Comparison of ENCODE assay signal across 8 cellular contexts in the genomic region with DNA sequence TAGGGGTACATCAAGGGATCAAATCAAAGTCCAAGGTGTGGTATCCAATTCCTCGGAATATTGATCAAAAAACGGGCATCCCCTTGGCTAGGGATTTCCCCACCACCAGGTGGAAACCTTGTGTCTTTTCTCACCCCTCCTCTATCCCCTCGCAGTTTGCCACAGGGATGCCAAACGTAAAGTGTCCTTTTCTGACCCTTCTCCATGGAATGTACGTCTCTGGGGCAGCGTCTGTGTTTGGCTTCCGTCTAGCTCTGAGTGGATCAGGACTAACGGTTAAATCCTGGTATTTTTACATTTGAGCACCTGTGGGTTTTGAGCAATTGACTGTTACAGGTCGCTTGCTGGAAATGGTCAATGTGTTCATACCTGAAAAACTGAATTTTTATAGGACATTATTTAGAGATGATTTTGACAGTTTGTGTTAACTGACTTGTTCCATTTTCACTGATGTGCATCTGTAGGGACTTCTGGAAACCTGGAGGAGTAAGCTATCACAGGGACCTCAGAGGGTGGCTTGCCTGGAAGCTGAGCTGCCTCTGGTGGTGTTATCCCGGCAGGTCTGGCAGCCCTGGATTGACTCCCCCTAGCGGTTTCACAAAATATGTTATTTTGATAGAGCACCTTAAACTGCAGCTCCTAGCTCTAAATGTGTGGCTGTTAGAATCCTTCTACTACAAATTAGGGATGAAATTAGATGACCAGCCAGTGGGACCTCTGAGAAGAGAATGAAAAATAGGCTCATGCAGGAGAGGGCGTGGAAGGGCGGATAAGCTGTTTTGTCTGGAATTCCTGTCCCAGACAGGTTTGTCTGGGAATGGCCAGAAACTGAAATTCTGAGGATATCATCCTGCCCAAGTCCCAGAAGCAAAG. TPM values are rescaled to one million over a fixed set of nuclear protein-coding genes. Genes with fewer than 3 reads are reported as not detected.
DNase-seq lines count a peak whose midpoint lies in the region; ATAC-seq and TF ChIP-seq lines count a peak whose summit lies in the region.

No MANE protein-coding gene starts in this region.

- no peaks in the 10 kb centered on the region for H3K9me3 Mint-ChIP-seq in stimulated activated naive CD8-positive, alpha-beta T cell treated with anti-CD3 and anti-CD28 coated beads, Interleukin-15, Interleukin-2, amounts not matched to agents 100 ng/mL and 50 ng/mL, for 24 hours

- peak overlapping the region; percentile 2 for H3K4me3 Mint-ChIP-seq in stimulated activated naive CD8-positive, alpha-beta T cell treated with anti-CD3 and anti-CD28 coated beads, Interleukin-15, Interleukin-2, amounts not matched to agents 100 ng/mL and 50 ng/mL, for 24 hours

- no peaks in the 10 kb centered on the region for H3K27me3 ChIP-seq in BJ (ENCODE audit: control insufficient read depth, insufficient read depth, low read length)
- H3K27me3 ChIP-seq in WERI-Rb-1 (ENCODE audit: insufficient read depth, low read depth, severe bottlenecking) = no peaks in the 10 kb centered on the region
- H3K27me3 ChIP-seq in right lobe of liver = no peaks in the 10 kb centered on the region

- POLR2A ChIA-PET in BJ (lab: Charles Lee) = interaction anchor here (0.6 kb wide), 1 partner anchor 27 kb away, joined by 4 read pairs; no protein-coding TSS in a partner anchor

- peak overlapping the region; percentile 42 for H3K27ac Mint-ChIP-seq in stimulated activated naive CD8-positive, alpha-beta T cell treated with anti-CD3 and anti-CD28 coated beads, Interleukin-15, Interleukin-2, amounts not matched to agents 100 ng/mL and 50 ng/mL, for 24 hours

- intact Hi-C loops in right lobe of liver (cut with DNase I) = loop anchor here in 1 of 2 donors (10.0 kb wide), 1 partner anchor 88 kb away; no protein-coding TSS in a partner anchor

- DNase-seq in BJ (ENCODE audit: low read depth) (no peak), NCI-H2196 (lab: John Stamatoyannopoulos, UW; ENCODE audit: unreplicated experiment) (peak; percentile 76), WERI-Rb-1 (peak; percentile 85), dermis blood vessel endothelial cell (peak; percentile 88), right lobe of liver (peak; percentile 58 to 63 (median 63))

- peaks cover 20% of the 10 kb centered on the region for H3K4me1 Mint-ChIP-seq in stimulated activated naive CD8-positive, alpha-beta T cell treated with anti-CD3 and anti-CD28 coated beads, Interleukin-15, Interleukin-2, amounts not matched to agents 100 ng/mL and 50 ng/mL, for 24 hours (ENCODE audit: low read depth)

- H3K4me3 ChIP-seq in BJ (ENCODE audit: low read depth, low read length) = no peak overlapping the region
- H3K4me3 ChIP-seq in WERI-Rb-1 (ENCODE audit: low read depth, low read length) = peak overlapping the region; percentile 29; the same call in 1 of the 2 replicates
- peak overlapping the region in 1 of 3 donors; percentile 6 for H3K4me3 ChIP-seq in right lobe of liver

- no peaks in the 10 kb centered on the region for H3K36me3 Mint-ChIP-seq in stimulated activated naive CD8-positive, alpha-beta T cell treated with anti-CD3 and anti-CD28 coated beads, Interleukin-15, Interleukin-2, amounts not matched to agents 100 ng/mL and 50 ng/mL, for 24 hours (ENCODE audit: low read depth)

- peak overlapping the region; percentile 6 for H3K27ac ChIP-seq in WERI-Rb-1
- peak overlapping the region in 1 of 3 donors; percentile 59 for H3K27ac ChIP-seq in right lobe of liver

- TF ChIP-seq CTCF in BJ (IDR thresholded peaks at IDR 0.05; ENCODE audit: insufficient read depth, low read depth, low read length) (peak; percentile 92), WERI-Rb-1 (IDR thresholded peaks at IDR 0.05; ENCODE audit: low read depth, low read length) (peak; percentile 95), right lobe of liver (IDR thresholded peaks at IDR 0.05) (peak; percentile 66 to 82 (median 75))

- H3K4me1 ChIP-seq in right lobe of liver = peaks cover 0 to 22% (median 13%) of the 10 kb centered on the region in 4 donors

- TF ChIP-seq POLR2A in right lobe of liver (IDR thresholded peaks at IDR 0.05) = no peak

- ATAC-seq in GM19023 (IDR thresholded peaks at IDR 0.05; ENCODE audit: unreplicated experiment) (peak; percentile 59), HG03139 (IDR thresholded peaks at IDR 0.05; ENCODE audit: unreplicated experiment) (peak; percentile 81), right lobe of liver (peak; percentile 79 to 87 (median 84))

- WGBS in right lobe of liver (ENCODE audit: insufficient coverage, low coverage, low lambda C conversion rate, missing lambda C conversion rate) = 9% methylated on average over 13 of the region's 13 CpGs

- no peaks in the 10 kb centered on the region for H3K27me3 Mint-ChIP-seq in stimulated activated naive CD8-positive, alpha-beta T cell treated with anti-CD3 and anti-CD28 coated beads, Interleukin-15, Interleukin-2, amounts not matched to agents 100 ng/mL and 50 ng/mL, for 24 hours

- H3K36me3 ChIP-seq in BJ (ENCODE audit: control insufficient read depth, insufficient read depth, low read length) (no peaks in the 10 kb centered on the region), WERI-Rb-1 (no peaks in the 10 kb centered on the region), right lobe of liver (no peaks in the 10 kb centered on the region)

- H3K9me3 ChIP-seq in WERI-Rb-1 (ENCODE audit: severe bottlenecking) = no peaks in the 10 kb centered on the region
- no peaks in the 10 kb centered on the region for H3K9me3 ChIP-seq in right lobe of liver

- CTCF ChIA-PET in BJ (lab: Yijun Ruan, JAX) = interaction anchor here (0.5 to 4.5 kb wide), 33 partner anchors 10 to 970 kb away, joined by 3 to 46 read pairs (median 4); a partner anchor contains a TSS

RNA-seq across cellular contexts. Expression of a gene that starts 8.8 kb away (rescaled TPM):
- polyA plus RNA-seq in BJ (2011; rRNA removed) = 10.0 and 17.5 TPM in 2 replicates
- polyA minus RNA-seq in BJ (2011; rRNA and poly(A)+ RNA removed) = 2.7 and 3.8 TPM in 2 replicates
- total RNA-seq in dermis blood vessel endothelial cell = 84.3 and 117 TPM in 2 replicates
- 100 to 1,000 TPM; 105 to 125 (median 114) TPM for total RNA-seq in right lobe of liver
